18 cellular contexts compared by ENCODE assay signal in genomic region chr5:145340099-145340498, GRCh38.
DNase-seq lines count a peak whose midpoint lies in the region; ATAC-seq, FAIRE-seq and TF ChIP-seq lines count a peak whose summit lies in the region.
"Had no signal": no experiment of that assay in that cellular context is flagged by ENCODE, and none has a peak within 500 bp of the region (broad histone marks: within the 10 kb centered on the region; RNA-seq: fewer than 3 reads in every experiment).

No MANE protein-coding gene starts in this region.

- no peak for TF ChIP-seq CTCF in RWPE2 (IDR thresholded peaks at IDR 0.05; ENCODE audit: poor library complexity, severe bottlenecking)

- no peak overlapping the region for H3K27ac ChIP-seq in RWPE2 (ENCODE audit: poor library complexity, severe bottlenecking)
- H3K27ac ChIP-seq: 22Rv1, A549, BLaER1 had no signal

- peaks cover 4% of the 10 kb centered on the region for H3K9me3 ChIP-seq in RWPE2 (ENCODE audit: severe bottlenecking)

- H3K9me3 Mint-ChIP-seq in stimulated activated effector memory CD8-positive, alpha-beta T cell treated with anti-CD3 and anti-CD28 coated beads, Interleukin-12 subunit alpha, Interleukin-12 subunit beta, amount 100 ng/mL, for 72 hours: peaks cover 14% of the 10 kb centered on the region

- no peak overlapping the region for H3K27ac Mint-ChIP-seq in stimulated activated effector memory CD8-positive, alpha-beta T cell treated with anti-CD3 and anti-CD28 coated beads, Interleukin-12 subunit alpha, Interleukin-12 subunit beta, amount 100 ng/mL, for 72 hours
- H3K27ac Mint-ChIP-seq: CD8-positive, alpha-beta T cell; H9 had no signal

- H3K27me3 ChIP-seq in RWPE2 (ENCODE audit: insufficient read depth, poor library complexity, severe bottlenecking): no peaks in the 10 kb centered on the region
- H3K27me3 ChIP-seq: BLaER1 had no signal

- H3K36me3 Mint-ChIP-seq in stimulated activated effector memory CD8-positive, alpha-beta T cell treated with anti-CD3 and anti-CD28 coated beads, Interleukin-12 subunit alpha, Interleukin-12 subunit beta, amount 100 ng/mL, for 72 hours: no peaks in the 10 kb centered on the region
- H3K36me3 Mint-ChIP-seq: CD14-positive monocyte; CD8-positive, alpha-beta T cell had no signal

- H3K4me3 Mint-ChIP-seq in stimulated activated effector memory CD8-positive, alpha-beta T cell treated with anti-CD3 and anti-CD28 coated beads, Interleukin-12 subunit alpha, Interleukin-12 subunit beta, amount 100 ng/mL, for 72 hours: no peak overlapping the region
- H3K4me3 Mint-ChIP-seq: CD14-positive monocyte; CD8-positive, alpha-beta T cell; H9 had no signal

- no peak for ATAC-seq in RWPE2 (ENCODE audit: low read depth)
- ATAC-seq in stimulated activated effector memory CD8-positive, alpha-beta T cell treated with anti-CD3 and anti-CD28 coated beads, Interleukin-12 subunit alpha, Interleukin-12 subunit beta, amount 100 ng/mL, for 72 hours: no peak
- ATAC-seq: A549; CD8-positive, alpha-beta T cell; K562 had no signal

- peak; percentile 13 for DNase-seq in HT1080 (ENCODE audit: low read depth)
- peak; percentile 39 for DNase-seq in RWPE2 (ENCODE audit: low spot score)
- DNase-seq in mesenteric fat pad (ENCODE audit: low spot score): peak; percentile 82
- no peak for DNase-seq in urothelium cell line (ENCODE audit: low spot score)
- no peak for DNase-seq in stimulated activated effector memory CD8-positive, alpha-beta T cell treated with anti-CD3 and anti-CD28 coated beads, Interleukin-12 subunit alpha, Interleukin-12 subunit beta, amount 100 ng/mL, for 72 hours (ENCODE audit: low spot score in 2 of 2)
- no peak for DNase-seq in SIG-M5 treated with dmso at 0.1 percent for 504 hours (lab: John Stamatoyannopoulos, UW; ENCODE audit: unreplicated experiment)
- no peak for DNase-seq in AG08396 (ENCODE audit: low spot score)
- DNase-seq: Calu3; CD8-positive, alpha-beta T cell; DMS79 treated with DMSO at 0.1 percent for 48 hours; GF-D8; GOT3; H9 had no signal

- no peaks in the 10 kb centered on the region for H3K36me3 ChIP-seq in RWPE2 (ENCODE audit: low read depth)
- H3K36me3 ChIP-seq: BLaER1 had no signal

- no peak overlapping the region for H3K4me3 ChIP-seq in RWPE2 (ENCODE audit: severe bottlenecking)
- H3K4me3 ChIP-seq: A549, BLaER1, K562 had no signal

- FAIRE-seq in urothelium cell line (lab: Jason Lieb, UNC): peak; percentile 69
- FAIRE-seq: A549, K562 had no signal

- no peaks in the 10 kb centered on the region for H3K4me1 ChIP-seq in RWPE2 (ENCODE audit: insufficient read depth, poor library complexity, severe bottlenecking)
- H3K4me1 ChIP-seq: A549, BLaER1 had no signal

- H3K4me1 Mint-ChIP-seq in stimulated activated effector memory CD8-positive, alpha-beta T cell treated with anti-CD3 and anti-CD28 coated beads, Interleukin-12 subunit alpha, Interleukin-12 subunit beta, amount 100 ng/mL, for 72 hours: no peaks in the 10 kb centered on the region
- H3K4me1 Mint-ChIP-seq: CD14-positive monocyte, H9 had no signal

Comparison
In these comparisons a context has a peak if more than half of its experiments do, and no peak if none do; other contexts are left out.
1. DNase-seq: peak in HT1080 (single experiment), RWPE2 (single experiment) and mesenteric fat pad (single experiment); none in urothelium cell line (single experiment), stimulated activated effector memory CD8-positive, alpha-beta T cell treated with anti-CD3 and anti-CD28 coated beads, Interleukin-12 subunit alpha, Interleukin-12 subunit beta, amount 100 ng/mL, for 72 hours (0 of 2), SIG-M5 treated with dmso at 0.1 percent for 504 hours (single experiment) and AG08396 (single experiment).